ENCODE assay signal across 8 cellular contexts in the genomic region with DNA sequence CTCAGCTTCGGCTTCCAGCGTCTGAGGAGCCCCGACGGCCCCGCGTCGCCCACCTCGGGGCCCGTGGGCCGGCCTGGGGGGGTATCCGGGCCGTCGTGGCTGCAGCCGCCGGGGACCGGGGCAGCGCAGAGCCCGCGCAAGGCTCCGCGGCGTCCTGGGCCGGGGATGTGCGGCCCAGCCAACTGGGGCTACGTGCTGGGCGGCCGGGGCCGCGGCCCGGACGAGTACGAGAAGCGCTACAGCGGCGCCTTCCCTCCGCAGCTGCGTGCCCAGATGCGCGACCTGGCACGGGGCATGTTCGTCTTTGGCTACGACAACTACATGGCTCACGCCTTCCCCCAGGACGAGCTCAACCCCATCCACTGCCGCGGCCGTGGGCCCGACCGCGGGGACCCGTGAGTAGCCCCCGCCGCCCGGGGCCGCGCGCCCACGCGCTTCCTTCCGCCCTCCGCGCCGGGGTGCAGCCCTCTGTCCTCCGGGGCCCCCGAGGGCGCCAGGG. TPM values are rescaled to one million over a fixed set of nuclear protein-coding genes. Genes with fewer than 3 reads are reported as not detected.
DNase-seq lines count a peak whose midpoint lies in the region; ATAC-seq and TF ChIP-seq lines count a peak whose summit lies in the region.

No MANE protein-coding gene starts in this region.

- peak overlapping the region; percentile 100 for H3K4me3 Mint-ChIP-seq in stimulated activated memory B cell treated with anti-CD40 and anti-IgM and Interleukin-4, amounts not matched to agents 10 μg/mL and 1 μg/mL and 100 μg/mL, for 72 hours

- H3K9me3 Mint-ChIP-seq in stimulated activated memory B cell treated with anti-CD40 and anti-IgM and Interleukin-4, amounts not matched to agents 10 μg/mL and 1 μg/mL and 100 μg/mL, for 72 hours, result no peaks in the 10 kb centered on the region

- peak overlapping the region; percentile 90 to 98 for H3K9ac ChIP-seq in colonic mucosa (ENCODE audit: low read depth in 2 of 2, low read length in 2 of 2)

- H3K9me3 ChIP-seq in colonic mucosa (no peaks in the 10 kb centered on the region), right lobe of liver (no peaks in the 10 kb centered on the region)

- ATAC-seq in HG03558 (IDR thresholded peaks at IDR 0.05; ENCODE audit: extremely low read depth, unreplicated experiment) (peak; percentile 0), right lobe of liver (peak; percentile 0 to 25 (median 4))
- ATAC-seq in stimulated activated memory B cell treated with anti-CD40 and anti-IgM and Interleukin-4, amounts not matched to agents 10 μg/mL and 1 μg/mL and 100 μg/mL, for 72 hours, result peak; percentile 63

- intact Hi-C loops in colonic mucosa (cut with DNase I) (loop anchor here (5.0 kb wide), 1 partner anchor 66 kb away; a partner anchor contains a TSS), right lobe of liver (cut with DNase I) (no loop called here)

- no peaks in the 10 kb centered on the region for H3K36me3 ChIP-seq in colonic mucosa
- peaks cover 0 to 4% (median 0%) of the 10 kb centered on the region in 4 donors for H3K36me3 ChIP-seq in right lobe of liver

- TF ChIP-seq CTCF in C4-2B (conservative IDR thresholded peaks at IDR 0.05) (no peak), GM20000 (IDR thresholded peaks at IDR 0.05; ENCODE audit: extremely low read depth, missing control alignments) (no peak), colonic mucosa (IDR thresholded peaks at IDR 0.05) (no peak), right lobe of liver (IDR thresholded peaks at IDR 0.05) (no peak)

- no CpG with 5 or more reads among the region's 66 CpGs for WGBS in right lobe of liver (ENCODE audit: insufficient coverage, low coverage, low lambda C conversion rate, missing lambda C conversion rate)

- no peaks in the 10 kb centered on the region for H3K27me3 Mint-ChIP-seq in stimulated activated memory B cell treated with anti-CD40 and anti-IgM and Interleukin-4, amounts not matched to agents 10 μg/mL and 1 μg/mL and 100 μg/mL, for 72 hours

- peak overlapping the region; percentile 99 for H3K27ac Mint-ChIP-seq in stimulated activated memory B cell treated with anti-CD40 and anti-IgM and Interleukin-4, amounts not matched to agents 10 μg/mL and 1 μg/mL and 100 μg/mL, for 72 hours

- TF ChIP-seq POLR2A in right lobe of liver (IDR thresholded peaks at IDR 0.05), result no peak

- H3K36me3 Mint-ChIP-seq in stimulated activated memory B cell treated with anti-CD40 and anti-IgM and Interleukin-4, amounts not matched to agents 10 μg/mL and 1 μg/mL and 100 μg/mL, for 72 hours, result peaks cover 39% of the 10 kb centered on the region

- H3K4me1 Mint-ChIP-seq in stimulated activated memory B cell treated with anti-CD40 and anti-IgM and Interleukin-4, amounts not matched to agents 10 μg/mL and 1 μg/mL and 100 μg/mL, for 72 hours, result peaks cover 53% of the 10 kb centered on the region

- H3K27me3 ChIP-seq in colonic mucosa (no peaks in the 10 kb centered on the region), right lobe of liver (no peaks in the 10 kb centered on the region)

- H3K4me3 ChIP-seq in colonic mucosa (peak overlapping the region; percentile 99), right lobe of liver (peak overlapping the region; percentile 82 to 94 (median 84))

- peak; percentile 42 for DNase-seq in GM20000 (ENCODE audit: low spot score)
- peak; percentile 75 for DNase-seq in activated CD4-positive, CD25-positive, alpha-beta regulatory T cell treated with anti-CD3 and anti-CD28 coated beads, Interleukin-2, amount 50 U/mL, for 72 hours
- peak; percentile 44 for DNase-seq in colonic mucosa
- DNase-seq in right lobe of liver, result peak; percentile 58 to 69 (median 58)
- no peak for DNase-seq in GF-D8 (lab: John Stamatoyannopoulos, UW)

- H3K4me1 ChIP-seq in colonic mucosa (no peaks in the 10 kb centered on the region), right lobe of liver (peaks cover 0 to 51% (median 8%) of the 10 kb centered on the region in 4 donors)

- H3K27ac ChIP-seq in C4-2B, result peak overlapping the region; percentile 97
- peak overlapping the region; percentile 99 for H3K27ac ChIP-seq in colonic mucosa
- peak overlapping the region; percentile 96 to 98 (median 97) for H3K27ac ChIP-seq in right lobe of liver

RNA-seq across cellular contexts. Expression of a gene that starts 0.5 kb away (rescaled TPM):
- total RNA-seq in colonic mucosa, result 10 to 100 TPM; 38.9 to 49.7 TPM
- total RNA-seq in right lobe of liver, result 10 to 100 TPM; 40.6 to 92.7 (median 83.2) TPM

Comparison
In these comparisons a context has a peak if more than half of its experiments do, and no peak if none do; other contexts are left out.
1. ATAC-seq: peak in every context shown above with its lines; median percentile 63 in stimulated activated memory B cell treated with anti-CD40 and anti-IgM and Interleukin-4, amounts not matched to agents 10 μg/mL and 1 μg/mL and 100 μg/mL, for 72 hours; 4 in right lobe of liver; 0 in HG03558.